ENCODE assay signal across 20 cellular contexts in genomic region chr14:102971314-102971713, GRCh38. TPM values are rescaled to one million over a fixed set of nuclear protein-coding genes. Genes with fewer than 3 reads are reported as not detected.
DNase-seq lines count a peak whose midpoint lies in the region; TF ChIP-seq lines count a peak whose summit lies in the region.
"Had no signal": no experiment of that assay in that cellular context is flagged by ENCODE, and none has a peak within 500 bp of the region (broad histone marks: within the 10 kb centered on the region; RNA-seq: fewer than 3 reads in every experiment).

No MANE protein-coding gene starts in this region.

- H3K4me3 Mint-ChIP-seq in neural progenitor cell, result no peak overlapping the region
- no peak overlapping the region for H3K4me3 Mint-ChIP-seq in activated CD4-positive, alpha-beta memory T cell treated with anti-CD3 and anti-CD28 coated beads for 36 hours
- H3K4me3 Mint-ChIP-seq: CD4-positive, alpha-beta T cell had no signal

- no peaks in the 10 kb centered on the region for H3K36me3 ChIP-seq in neural progenitor cell
- peaks cover 0 to 99% (median 4%) of the 10 kb centered on the region in 3 donors for H3K36me3 ChIP-seq in Peyer's patch

- POLR2A ChIA-PET in activated CD4-positive, alpha-beta memory T cell treated with anti-CD3 and anti-CD28 coated beads for 36 hours (lab: Charles Lee), result no interaction called here

- no peak for TF ChIP-seq CTCF in VCaP (conservative IDR thresholded peaks at IDR 0.05)
- TF ChIP-seq CTCF in neural progenitor cell (IDR thresholded peaks at IDR 0.05), result no peak
- no peak for TF ChIP-seq CTCF in Peyer's patch (IDR thresholded peaks at IDR 0.05)

- H3K27me3 ChIP-seq in neural progenitor cell (no peaks in the 10 kb centered on the region), Peyer's patch (no peaks in the 10 kb centered on the region)
- H3K27me3 ChIP-seq: BLaER1 had no signal

- H3K27ac ChIP-seq in VCaP (0 out of 2 replicates have a peak overlapping the region, but pooled peaks have one; percentile 26), neural progenitor cell (no peak overlapping the region), Peyer's patch (no peak overlapping the region), substantia nigra (ENCODE audit: low read depth, low read length, poor library complexity, severe bottlenecking) (no peak overlapping the region)
- H3K27ac ChIP-seq: BLaER1 had no signal

- H3K4me1 Mint-ChIP-seq in neural progenitor cell, result no peaks in the 10 kb centered on the region
- H3K4me1 Mint-ChIP-seq in activated CD4-positive, alpha-beta memory T cell treated with anti-CD3 and anti-CD28 coated beads for 36 hours (ENCODE audit: low read depth), result no peaks in the 10 kb centered on the region

- DNase-seq in NCI-H2107 (lab: John Stamatoyannopoulos, UW) (peak; percentile 34), NCI-H2107 treated with DMSO at 0.1 percent for 48 hours (lab: John Stamatoyannopoulos, UW; ENCODE audit: unreplicated experiment) (no peak), neural progenitor cell (ENCODE audit: low spot score) (no peak), Peyer's patch (no peak), substantia nigra (lab: John Stamatoyannopoulos, UW) (no peak), NCI-H446 treated with DMSO at 0.1 percent for 48 hours (lab: John Stamatoyannopoulos, UW) (no peak)
- DNase-seq in activated CD4-positive, alpha-beta memory T cell treated with anti-CD3 and anti-CD28 coated beads for 36 hours, result no peak
- DNase-seq: 8988T; ACHN; CD4-positive, alpha-beta T cell; HCEC 1CT; NCI-H1092; NCI-H1417 treated with DMSO at 0.1 percent for 48 hours; NCI-H187; NCI-H2227 treated with DMSO at 0.1 percent for 48 hours; NCI-H510A; NCI-H69; SHP77 treated with DMSO at 0.1 percent for 48 hours had no signal

- H3K4me3 ChIP-seq in neural progenitor cell (no peak overlapping the region), Peyer's patch (no peak overlapping the region)
- H3K4me3 ChIP-seq: BLaER1 had no signal

- H3K9me3 ChIP-seq in neural progenitor cell (ENCODE audit: low read depth) (no peaks in the 10 kb centered on the region), Peyer's patch (no peaks in the 10 kb centered on the region)
- H3K9me3 ChIP-seq: BLaER1 had no signal

- CTCF ChIA-PET in activated CD4-positive, alpha-beta memory T cell treated with anti-CD3 and anti-CD28 coated beads for 36 hours (lab: Charles Lee), result no interaction called here

- peaks cover 5% of the 10 kb centered on the region for H4K20me1 ChIP-seq in neural progenitor cell (ENCODE audit: low read depth)
- H4K20me1 ChIP-seq: BLaER1 had no signal

- H3K79me2 ChIP-seq in neural progenitor cell (ENCODE audit: low read depth), result no peaks in the 10 kb centered on the region

- peak overlapping the region; percentile 67 for H3K27ac Mint-ChIP-seq in neural progenitor cell
- no peak overlapping the region for H3K27ac Mint-ChIP-seq in activated CD4-positive, alpha-beta memory T cell treated with anti-CD3 and anti-CD28 coated beads for 36 hours
- H3K27ac Mint-ChIP-seq: CD4-positive, alpha-beta T cell had no signal

- H3K9me3 Mint-ChIP-seq in neural progenitor cell, result no peaks in the 10 kb centered on the region
- H3K9me3 Mint-ChIP-seq in activated CD4-positive, alpha-beta memory T cell treated with anti-CD3 and anti-CD28 coated beads for 36 hours, result no peaks in the 10 kb centered on the region
- H3K9me3 Mint-ChIP-seq: CD4-positive, alpha-beta T cell had no signal

- intact Hi-C loops in activated CD4-positive, alpha-beta memory T cell treated with anti-CD3 and anti-CD28 coated beads for 36 hours (cut with micrococcal nuclease), result no loop called here

- peaks cover 44% of the 10 kb centered on the region for H3K36me3 Mint-ChIP-seq in neural progenitor cell
- no peaks in the 10 kb centered on the region for H3K36me3 Mint-ChIP-seq in activated CD4-positive, alpha-beta memory T cell treated with anti-CD3 and anti-CD28 coated beads for 36 hours

- no peak overlapping the region for H3K4me2 ChIP-seq in neural progenitor cell
- H3K4me2 ChIP-seq: BLaER1 had no signal

- TF ChIP-seq POLR2A in Peyer's patch (IDR thresholded peaks at IDR 0.05), result no peak

- peaks cover 2% of the 10 kb centered on the region for H3K27me3 Mint-ChIP-seq in neural progenitor cell (ENCODE audit: insufficient read depth, low read depth)
- H3K27me3 Mint-ChIP-seq in activated CD4-positive, alpha-beta memory T cell treated with anti-CD3 and anti-CD28 coated beads for 36 hours, result no peaks in the 10 kb centered on the region
- H3K27me3 Mint-ChIP-seq: CD4-positive, alpha-beta T cell had no signal

- H3F3A ChIP-seq in neural progenitor cell (ENCODE audit: low read depth), result peaks cover 7% of the 10 kb centered on the region

- H2AFZ ChIP-seq in neural progenitor cell (replicated peaks), result no peak overlapping the region

- H3K4me1 ChIP-seq in neural progenitor cell, result no peaks in the 10 kb centered on the region
- no peaks in the 10 kb centered on the region for H3K4me1 ChIP-seq in Peyer's patch

- H3K9ac ChIP-seq in neural progenitor cell, result no peak overlapping the region
- H3K9ac ChIP-seq: BLaER1 had no signal

RNA-seq across cellular contexts. Expression of gene AMN, which starts 48.9 kb away (rescaled TPM):
- total RNA-seq in neural progenitor cell (ENCODE audit: low replicate concordance) (0.28 TPM in 1 of 2 replicates, not detected in the other), Peyer's patch (1,000 to 10,000 TPM in 1 of 4 donors, 100 to 1,000 TPM in 2, 10 to 100 TPM in 1; 89.1 to 1,110 (median 806) TPM)
- total RNA-seq in activated CD4-positive, alpha-beta memory T cell treated with anti-CD3 and anti-CD28 coated beads for 36 hours, result under 1 TPM in 1 of 2 experiments, not detected in 1; 0.17 TPM

Comparison
In these comparisons a context has a peak if more than half of its experiments do, and no peak if none do; other contexts are left out.
1. RNA of gene AMN, which starts 48.9 kb away (total RNA-seq): 89.1 to 1,110 TPM in Peyer's patch; 0.17 TPM in activated CD4-positive, alpha-beta memory T cell treated with anti-CD3 and anti-CD28 coated beads for 36 hours and 0.28 TPM in neural progenitor cell; every median in the first group is over 10 times any median in the second.